10 cellular contexts compared by ENCODE assay signal in the genomic region with DNA sequence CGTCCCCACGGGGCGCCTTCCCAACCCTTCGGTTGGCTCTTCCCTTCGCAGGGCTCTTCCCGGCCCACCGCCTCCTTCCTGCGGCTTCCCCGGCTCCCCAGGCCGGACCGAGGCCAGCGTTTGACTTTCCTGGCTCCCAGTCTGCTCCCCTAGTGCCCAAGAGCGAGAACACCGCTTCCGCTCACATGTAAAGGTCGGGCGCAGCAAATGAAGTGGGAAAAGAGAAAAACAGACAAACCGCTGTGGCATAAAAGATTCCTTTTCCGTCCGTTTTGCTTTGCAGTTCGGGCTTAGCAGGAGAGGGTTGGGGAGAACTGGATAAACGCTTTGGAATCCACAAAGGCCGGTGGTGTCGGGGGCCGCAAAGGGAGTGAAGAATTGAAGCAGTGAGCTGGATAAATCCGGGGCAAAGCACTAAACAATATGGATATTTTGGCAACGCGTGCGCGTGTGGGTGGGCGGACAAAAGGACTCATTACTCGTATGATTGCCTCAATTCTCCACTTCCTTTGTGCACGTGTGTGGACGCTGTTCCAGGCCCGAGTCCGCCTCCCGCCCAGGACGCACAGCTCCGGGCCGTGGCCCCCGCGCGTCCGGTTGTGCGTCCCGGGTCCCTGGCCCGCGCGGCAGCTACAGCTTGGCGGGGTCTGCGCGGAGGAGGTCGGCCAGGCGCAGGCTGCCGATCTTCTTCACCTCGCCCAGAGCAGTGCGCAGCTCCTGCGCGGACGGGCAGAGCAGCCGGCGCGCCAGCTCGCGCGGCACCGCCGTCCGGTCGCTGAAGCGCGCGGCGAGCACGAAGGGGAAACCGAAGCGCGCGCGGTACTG. TPM values are rescaled to one million over a fixed set of nuclear protein-coding genes. Genes with fewer than 3 reads are reported as not detected.
DNase-seq lines count a peak whose midpoint lies in the region; ATAC-seq lines count a peak whose summit lies in the region.
"Had no signal": no experiment of that assay in that cellular context is flagged by ENCODE, and none has a peak within 500 bp of the region (broad histone marks: within the 10 kb centered on the region; RNA-seq: fewer than 3 reads in every experiment).

No MANE protein-coding gene starts in this region.

- peak; percentile 50 for DNase-seq in activated CD8-positive, alpha-beta memory T cell treated with anti-CD3 and anti-CD28 coated beads, Interleukin-2, amount 50 U/mL, for 48 hours
- no peak for DNase-seq in activated CD8-positive, alpha-beta memory T cell treated with anti-CD3 and anti-CD28 coated beads for 24 hours
- no peak for DNase-seq in activated T-helper 1 cell treated with anti-CD3 and anti-CD28 coated beads, Interleukin-12 subunit alpha, Interleukin-12 subunit beta, Interleukin-2, Interleukin-4 antibody, amounts not matched to agents 30 ng/mL and 10 ng/mL and 1 ng/mL, durations not matched to agents 14 hours and 24 hours and 36 hours (ENCODE audit: low spot score)
- DNase-seq in left colon: peak in 1 of 2 donors; percentile 29
- no peak for DNase-seq in stimulated activated naive B cell treated with anti-CD40 and anti-IgM and Interleukin-4, amounts not matched to agents 10 μg/mL and 1 μg/mL and 100 μg/mL, for 72 hours
- no peak for DNase-seq in superior temporal gyrus (ENCODE audit: extremely low spot score)
- no peak for DNase-seq in GDM1 (lab: John Stamatoyannopoulos, UW)
- DNase-seq: Karpas-422 had no signal

- no peaks in the 10 kb centered on the region for H3K36me3 Mint-ChIP-seq in activated T-helper 1 cell treated with anti-CD3 and anti-CD28 coated beads, Interleukin-12 subunit alpha, Interleukin-12 subunit beta, Interleukin-2, Interleukin-4 antibody, amounts not matched to agents 30 ng/mL and 10 ng/mL and 1 ng/mL, durations not matched to agents 14 hours and 24 hours and 36 hours (ENCODE audit: low read depth)
- H3K36me3 Mint-ChIP-seq in stimulated activated naive B cell treated with anti-CD40 and anti-IgM and Interleukin-4, amounts not matched to agents 10 μg/mL and 1 μg/mL and 100 μg/mL, for 72 hours: peaks cover 0 to 3% of the 10 kb centered on the region in 2 donors

- intact Hi-C loops in activated T-helper 1 cell treated with anti-CD3 and anti-CD28 coated beads, Interleukin-12 subunit alpha, Interleukin-12 subunit beta, Interleukin-2, Interleukin-4 antibody, amounts not matched to agents 30 ng/mL and 10 ng/mL and 1 ng/mL, durations not matched to agents 14 hours and 24 hours and 36 hours (cut with micrococcal nuclease): loop anchor here (1.0 kb wide), 1 partner anchor 151 kb away; no protein-coding TSS in a partner anchor
- intact Hi-C loops in left colon (cut with DNase I, micrococcal nuclease): no loop called here

- H3K4me1 Mint-ChIP-seq in activated T-helper 1 cell treated with anti-CD3 and anti-CD28 coated beads, Interleukin-12 subunit alpha, Interleukin-12 subunit beta, Interleukin-2, Interleukin-4 antibody, amounts not matched to agents 30 ng/mL and 10 ng/mL and 1 ng/mL, durations not matched to agents 14 hours and 24 hours and 36 hours (ENCODE audit: low read depth): peaks cover 18% of the 10 kb centered on the region
- peaks cover 24 to 60% of the 10 kb centered on the region in 2 donors for H3K4me1 Mint-ChIP-seq in stimulated activated naive B cell treated with anti-CD40 and anti-IgM and Interleukin-4, amounts not matched to agents 10 μg/mL and 1 μg/mL and 100 μg/mL, for 72 hours

- H3K9me3 Mint-ChIP-seq in activated T-helper 1 cell treated with anti-CD3 and anti-CD28 coated beads, Interleukin-12 subunit alpha, Interleukin-12 subunit beta, Interleukin-2, Interleukin-4 antibody, amounts not matched to agents 30 ng/mL and 10 ng/mL and 1 ng/mL, durations not matched to agents 14 hours and 24 hours and 36 hours: no peaks in the 10 kb centered on the region
- H3K9me3 Mint-ChIP-seq in stimulated activated naive B cell treated with anti-CD40 and anti-IgM and Interleukin-4, amounts not matched to agents 10 μg/mL and 1 μg/mL and 100 μg/mL, for 72 hours: no peaks in the 10 kb centered on the region

- H3K4me3 Mint-ChIP-seq in activated T-helper 1 cell treated with anti-CD3 and anti-CD28 coated beads, Interleukin-12 subunit alpha, Interleukin-12 subunit beta, Interleukin-2, Interleukin-4 antibody, amounts not matched to agents 30 ng/mL and 10 ng/mL and 1 ng/mL, durations not matched to agents 14 hours and 24 hours and 36 hours: no peak overlapping the region
- H3K4me3 Mint-ChIP-seq in stimulated activated naive B cell treated with anti-CD40 and anti-IgM and Interleukin-4, amounts not matched to agents 10 μg/mL and 1 μg/mL and 100 μg/mL, for 72 hours: peak overlapping the region; percentile 60 to 68

- peak overlapping the region; percentile 72 for H3K27ac Mint-ChIP-seq in activated T-helper 1 cell treated with anti-CD3 and anti-CD28 coated beads, Interleukin-12 subunit alpha, Interleukin-12 subunit beta, Interleukin-2, Interleukin-4 antibody, amounts not matched to agents 30 ng/mL and 10 ng/mL and 1 ng/mL, durations not matched to agents 14 hours and 24 hours and 36 hours
- peak overlapping the region; percentile 95 for H3K27ac Mint-ChIP-seq in stimulated activated naive B cell treated with anti-CD40 and anti-IgM and Interleukin-4, amounts not matched to agents 10 μg/mL and 1 μg/mL and 100 μg/mL, for 72 hours

- peaks cover 79% of the 10 kb centered on the region for H3K27me3 Mint-ChIP-seq in activated T-helper 1 cell treated with anti-CD3 and anti-CD28 coated beads, Interleukin-12 subunit alpha, Interleukin-12 subunit beta, Interleukin-2, Interleukin-4 antibody, amounts not matched to agents 30 ng/mL and 10 ng/mL and 1 ng/mL, durations not matched to agents 14 hours and 24 hours and 36 hours (ENCODE audit: insufficient read depth)
- H3K27me3 Mint-ChIP-seq in stimulated activated naive B cell treated with anti-CD40 and anti-IgM and Interleukin-4, amounts not matched to agents 10 μg/mL and 1 μg/mL and 100 μg/mL, for 72 hours: peaks cover 86 to 98% of the 10 kb centered on the region in 2 donors

- peak; percentile 2 for ATAC-seq in left colon
- no peak for ATAC-seq in stimulated activated naive B cell treated with anti-CD40 and anti-IgM and Interleukin-4, amounts not matched to agents 10 μg/mL and 1 μg/mL and 100 μg/mL, for 72 hours (replicated peaks)
- ATAC-seq in HG03196 (IDR thresholded peaks at IDR 0.05; ENCODE audit: unreplicated experiment): no peak

RNA-seq across cellular contexts. Expression of a gene that starts 8.6 kb away (rescaled TPM):
- total RNA-seq in activated T-helper 1 cell treated with anti-CD3 and anti-CD28 coated beads, Interleukin-12 subunit alpha, Interleukin-12 subunit beta, Interleukin-2, Interleukin-4 antibody, amounts not matched to agents 30 ng/mL and 10 ng/mL and 1 ng/mL, durations not matched to agents 14 hours and 24 hours and 36 hours: not detected in 2 replicates
- 100 to 1,000 TPM; 266 to 293 TPM for total RNA-seq in left colon
- total RNA-seq: RPMI7951 had no signal

RNA-seq across cellular contexts. Expression of a gene that starts 10.8 kb away (rescaled TPM):
- total RNA-seq in activated T-helper 1 cell treated with anti-CD3 and anti-CD28 coated beads, Interleukin-12 subunit alpha, Interleukin-12 subunit beta, Interleukin-2, Interleukin-4 antibody, amounts not matched to agents 30 ng/mL and 10 ng/mL and 1 ng/mL, durations not matched to agents 14 hours and 24 hours and 36 hours: not detected in 2 replicates
- 10 to 100 TPM; 44.8 to 46.4 TPM for total RNA-seq in left colon
- total RNA-seq: RPMI7951 had no signal

RNA-seq across cellular contexts. Expression of a gene that starts 57.9 kb away (rescaled TPM):
- not detected in 2 replicates for total RNA-seq in activated T-helper 1 cell treated with anti-CD3 and anti-CD28 coated beads, Interleukin-12 subunit alpha, Interleukin-12 subunit beta, Interleukin-2, Interleukin-4 antibody, amounts not matched to agents 30 ng/mL and 10 ng/mL and 1 ng/mL, durations not matched to agents 14 hours and 24 hours and 36 hours
- under 1 TPM; 0.67 to 0.76 TPM for total RNA-seq in left colon
- total RNA-seq: RPMI7951 had no signal

Comparison
In these comparisons a context has a peak if more than half of its experiments do, and no peak if none do; other contexts are left out.
1. RNA of a gene that starts 8.6 kb away (total RNA-seq): 266 to 293 TPM in left colon; not detected in activated T-helper 1 cell treated with anti-CD3 and anti-CD28 coated beads, Interleukin-12 subunit alpha, Interleukin-12 subunit beta, Interleukin-2, Interleukin-4 antibody, amounts not matched to agents 30 ng/mL and 10 ng/mL and 1 ng/mL, durations not matched to agents 14 hours and 24 hours and 36 hours; every median in the first group is over 100 times any median in the second.
2. RNA of a gene that starts 10.8 kb away (total RNA-seq): 44.8 to 46.4 TPM in left colon; not detected in activated T-helper 1 cell treated with anti-CD3 and anti-CD28 coated beads, Interleukin-12 subunit alpha, Interleukin-12 subunit beta, Interleukin-2, Interleukin-4 antibody, amounts not matched to agents 30 ng/mL and 10 ng/mL and 1 ng/mL, durations not matched to agents 14 hours and 24 hours and 36 hours; every median in the first group is over 10 times any median in the second.